ENCODE assay signal across 8 cellular contexts in genomic region chr5:1140188-1140817, GRCh38. TPM values are rescaled to one million over a fixed set of nuclear protein-coding genes. Genes with fewer than 3 reads are reported as not detected.
A peak's percentile ranks its signal among the peaks of the same experiment; 100 is the strongest.
DNase-seq lines count a peak whose midpoint lies in the region; ATAC-seq and TF ChIP-seq lines count a peak whose summit lies in the region.

No MANE protein-coding gene starts in this region.

- intact Hi-C loops in Right ventricle myocardium superior (cut with DNase I), result no loop called here

- no peak overlapping the region for H3K4me3 ChIP-seq in LNCaP clone FGC (ENCODE audit: low read depth, low read length)

- ATAC-seq in GM19463 (IDR thresholded peaks at IDR 0.05; ENCODE audit: unreplicated experiment), result peak; percentile 80
- peak; percentile 92 for ATAC-seq in Right ventricle myocardium superior (ENCODE audit: poor library complexity)
- ATAC-seq in GM19467 (IDR thresholded peaks at IDR 0.05; ENCODE audit: unreplicated experiment), result no peak

- TF ChIP-seq CTCF in LNCaP clone FGC (IDR thresholded peaks at IDR 0.05; ENCODE audit: control insufficient read depth, extremely low read depth, insufficient read depth), result peak; percentile 94

- in situ Hi-C loops in SK-MEL-5 (cut with HindIII; ENCODE audit: low pct_unique_long_range_greater_than_20kb, low sequenced_read_pairs), result no loop called here

- DNase-seq in AML-193 (lab: John Stamatoyannopoulos, UW) (peak; percentile 11 to 43), LNCaP clone FGC (ENCODE audit: low read depth) (peak; percentile 36), SK-MEL-5 (ENCODE audit: low read depth, low spot score) (peak; percentile 71), Right ventricle myocardium superior (peak; percentile 89), retina (peak; percentile 75)
- DNase-seq in activated gamma-delta T cell treated with anti-CD3 and anti-CD28 coated beads, Interleukin-2, amount 50 U/mL, for 16 hours (ENCODE audit: low read depth), result peak; percentile 75

RNA-seq across cellular contexts. Expression of gene SLC12A7, which starts 28.4 kb away (rescaled TPM):
- 11.6 and 12.1 TPM in 2 replicates for total RNA-seq in SK-MEL-5 (2014; rRNA removed; shearing (Covaris generic))
- 29.5 and 31.4 TPM in 2 replicates for polyA plus RNA-seq in SK-MEL-5 (2015; cell fraction: cytosol; rRNA removed)
- 114 and 127 TPM in 2 replicates for polyA plus RNA-seq in SK-MEL-5 (2015; cell fraction: nucleus; rRNA removed)
- total RNA-seq in Right ventricle myocardium superior, result 172 TPM

Comparison
In these comparisons a context has a peak if more than half of its experiments do, and no peak if none do; other contexts are left out.
1. DNase-seq: peak in every context shown above with its lines; median percentile 89 in Right ventricle myocardium superior; 75 in activated gamma-delta T cell treated with anti-CD3 and anti-CD28 coated beads, Interleukin-2, amount 50 U/mL, for 16 hours; 75 in retina; 71 in SK-MEL-5; 36 in LNCaP clone FGC; 27 in AML-193.
2. RNA of gene SLC12A7, which starts 28.4 kb away (total RNA-seq): 172 TPM in Right ventricle myocardium superior (single experiment); 11.6 to 12.1 TPM in SK-MEL-5; every median in the first group is over 10 times any median in the second.